Comparison of ENCODE assay signal across 2 cellular contexts in the genomic region with DNA sequence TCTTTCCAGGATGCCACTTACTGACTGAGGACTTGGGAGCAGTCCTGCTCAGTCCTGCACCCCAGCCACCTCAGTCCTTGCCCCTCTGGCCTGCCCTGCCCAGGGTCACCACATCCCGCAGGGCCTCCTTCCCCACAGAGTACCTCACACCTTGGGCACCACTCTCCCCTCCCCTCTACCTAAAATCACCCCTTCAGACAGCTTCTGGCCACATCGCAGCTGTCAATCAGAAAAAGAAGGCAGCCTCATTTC.
A peak's percentile ranks its signal among the peaks of the same experiment; 100 is the strongest.
TF ChIP-seq lines count a peak whose summit lies in the region.

No MANE protein-coding gene starts in this region.

TF ChIP-seq in GM12891, 5 proteins besides CTCF, POLR2A, EP300 and RAD21:
- TF ChIP-seq TAF1 (IDR thresholded peaks at IDR 0.05; ENCODE audit: low read depth, low read length) (no peak), POU2F2 (IDR thresholded peaks at IDR 0.05; ENCODE audit: low read depth, low read length) (no peak)

TF ChIP-seq in GM12878, 131 proteins besides CTCF, POLR2A, EP300 and RAD21:
- TF ChIP-seq, protein P1, sequence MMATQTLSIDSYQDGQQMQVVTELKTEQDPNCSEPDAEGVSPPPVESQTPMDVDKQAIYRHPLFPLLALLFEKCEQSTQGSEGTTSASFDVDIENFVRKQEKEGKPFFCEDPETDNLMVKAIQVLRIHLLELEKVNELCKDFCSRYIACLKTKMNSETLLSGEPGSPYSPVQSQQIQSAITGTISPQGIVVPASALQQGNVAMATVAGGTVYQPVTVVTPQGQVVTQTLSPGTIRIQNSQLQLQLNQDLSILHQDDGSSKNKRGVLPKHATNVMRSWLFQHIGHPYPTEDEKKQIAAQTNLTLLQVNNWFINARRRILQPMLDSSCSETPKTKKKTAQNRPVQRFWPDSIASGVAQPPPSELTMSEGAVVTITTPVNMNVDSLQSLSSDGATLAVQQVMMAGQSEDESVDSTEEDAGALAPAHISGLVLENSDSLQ (IDR thresholded peaks at IDR 0.05), result peak; percentile 37; the same call in 1 of the 2 replicates
- no peak for TF ChIP-seq JUND (IDR thresholded peaks at IDR 0.05; ENCODE audit: low read depth, low read length)
TF ChIP-seq in GM12878: peak in this region for 1.
